Comparison of ENCODE assay signal across 8 cellular contexts in genomic region chr6:29792123-29793035, GRCh38. TPM values are rescaled to one million over a fixed set of nuclear protein-coding genes. Genes with fewer than 3 reads are reported as not detected.
DNase-seq lines count a peak whose midpoint lies in the region; ATAC-seq, FAIRE-seq and TF ChIP-seq lines count a peak whose summit lies in the region.

No MANE protein-coding gene starts in this region.

- no peak overlapping the region for H4K8ac ChIP-seq in neuronal stem cell (ENCODE audit: low read depth, low read length)

- peak overlapping the region; percentile 70 for H2AFZ ChIP-seq in neuronal stem cell (ENCODE audit: low read length)

- H3K23ac ChIP-seq in neuronal stem cell (ENCODE audit: low read depth, low read length, poor library complexity): peak overlapping the region; percentile 85

- peak overlapping the region; percentile 58 for H3K4me3 ChIP-seq in LNCaP clone FGC (ENCODE audit: low read depth, low read length)
- peak overlapping the region in 1 of 2 donors; percentile 81 for H3K4me3 ChIP-seq in neuronal stem cell (ENCODE audit: low read length in 2 of 2)

- no peak for ATAC-seq in HG03196 (IDR thresholded peaks at IDR 0.05; ENCODE audit: unreplicated experiment)

- DNase-seq in LNCaP clone FGC (ENCODE audit: low read depth) (no peak), frontal cortex (ENCODE audit: low spot score in 2 of 2) (peak; percentile 62 to 80), neuronal stem cell (ENCODE audit: low spot score) (peak; percentile 9), stromal cell of bone marrow (ENCODE audit: low read depth) (peak; percentile 38), NCI-H1048 (lab: John Stamatoyannopoulos, UW) (no peak)
- peak; percentile 65 for DNase-seq in activated T-helper 9 cell treated with anti-CD3 and anti-CD28 coated beads, Interleukin-2, amount 50 U/mL, for 16 hours (ENCODE audit: low read depth)

- peak overlapping the region; percentile 70 for H3K9ac ChIP-seq in neuronal stem cell (ENCODE audit: low read depth, low read length, poor library complexity)

- H3K27ac ChIP-seq in C4-2B: peak overlapping the region; percentile 42
- no peak overlapping the region for H3K27ac ChIP-seq in neuronal stem cell (replicated peaks; ENCODE audit: low read length)

- no peak overlapping the region for H2BK120ac ChIP-seq in neuronal stem cell (ENCODE audit: low read depth, low read length)

- FAIRE-seq in frontal cortex (lab: Jason Lieb, UNC): no peak

- H4K91ac ChIP-seq in neuronal stem cell (ENCODE audit: low read depth, low read length, poor library complexity): no peak overlapping the region

- H2AK5ac ChIP-seq in neuronal stem cell (ENCODE audit: low read depth, low read length): peak overlapping the region; percentile 84

- peaks cover 0 to 2% of the 10 kb centered on the region in 2 donors for H3K4me1 ChIP-seq in neuronal stem cell (ENCODE audit: control insufficient read depth in 2 of 2, insufficient read depth in 1 of 2, low read depth in 1 of 2, low read length in 2 of 2)

- no peaks in the 10 kb centered on the region for H3K36me3 ChIP-seq in neuronal stem cell (replicated peaks in 1 of 2; ENCODE audit: control insufficient read depth in 2 of 2, insufficient read depth in 2 of 2, low read length in 2 of 2)

- H3K14ac ChIP-seq in neuronal stem cell (ENCODE audit: low read length): peak overlapping the region; percentile 89

- H3K79me1 ChIP-seq in neuronal stem cell (ENCODE audit: low read depth, low read length): peaks cover 2% of the 10 kb centered on the region

- no CpG with 5 or more reads among the region's 79 CpGs for WGBS in neuronal stem cell (ENCODE audit: extremely low coverage in 2 of 2, insufficient read length in 2 of 2, insufficient replicate concordance in 1 of 2), 2 donors

- H2BK15ac ChIP-seq in neuronal stem cell (ENCODE audit: low read length): peak overlapping the region; percentile 37

- H3K18ac ChIP-seq in neuronal stem cell (ENCODE audit: low read length): peak overlapping the region; percentile 95

- H2BK5ac ChIP-seq in neuronal stem cell (ENCODE audit: low read length): peak overlapping the region; percentile 24

- TF ChIP-seq CTCF in C4-2B (conservative IDR thresholded peaks at IDR 0.05) (peak; percentile 74), LNCaP clone FGC (IDR thresholded peaks at IDR 0.05; ENCODE audit: control insufficient read depth, extremely low read depth, insufficient read depth) (peak; percentile 76)

- H3K9me3 ChIP-seq in neuronal stem cell (replicated peaks in 1 of 2; ENCODE audit: control insufficient read depth in 2 of 2, insufficient read depth in 1 of 2, low read depth in 1 of 2, low read length in 2 of 2): peaks cover 0 to 3% of the 10 kb centered on the region in 2 donors

- H3K4ac ChIP-seq in neuronal stem cell (ENCODE audit: low read length): no peak overlapping the region

- no peak overlapping the region for H2BK12ac ChIP-seq in neuronal stem cell (ENCODE audit: low read length)

- H3K27me3 ChIP-seq in neuronal stem cell (ENCODE audit: control insufficient read depth in 3 of 3, insufficient read depth in 3 of 3, low read depth in 1 of 3, low read length in 3 of 3): peaks cover 14 to 64% (median 34%) of the 10 kb centered on the region in 3 experiments

- H3K4me2 ChIP-seq in neuronal stem cell (ENCODE audit: insufficient read depth, low read length, poor library complexity, severe bottlenecking): peak overlapping the region; percentile 96

RNA-seq across cellular contexts. Expression of gene HLA-G, which starts 35.2 kb away (rescaled TPM):
- not detected for total RNA-seq in frontal cortex
- polyA plus RNA-seq in neuronal stem cell (2013, experiment 1 of 2): not detected
- not detected for polyA plus RNA-seq in neuronal stem cell (2013, experiment 2 of 2)

Comparison
In these comparisons a context has a peak if more than half of its experiments do, and no peak if none do; other contexts are left out.
1. DNase-seq: peak in activated T-helper 9 cell treated with anti-CD3 and anti-CD28 coated beads, Interleukin-2, amount 50 U/mL, for 16 hours (single experiment), frontal cortex (2 of 2), neuronal stem cell (single experiment) and stromal cell of bone marrow (single experiment); none in LNCaP clone FGC (single experiment) and NCI-H1048 (single experiment).